In the genomic region with DNA sequence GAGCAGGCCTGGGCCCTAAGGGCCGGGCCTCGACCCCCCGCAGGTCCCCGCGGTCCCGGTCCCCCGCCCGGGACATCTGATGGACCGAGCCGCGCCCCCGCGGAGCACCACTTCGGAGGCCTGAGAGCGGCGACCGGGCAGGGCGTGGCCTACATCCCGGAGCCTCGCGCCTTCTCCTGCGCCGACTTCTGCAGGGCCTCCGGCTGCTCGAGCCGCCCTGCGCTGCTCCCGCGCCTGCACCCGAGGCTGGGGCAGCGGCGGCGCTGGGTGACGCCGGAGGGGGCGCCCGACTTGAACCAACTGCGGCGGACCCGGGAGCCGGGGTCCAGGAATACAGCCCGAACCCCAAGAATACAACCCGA, we compare ENCODE assay signal across 9 cellular contexts. TPM values are rescaled to one million over a fixed set of nuclear protein-coding genes. Genes with fewer than 3 reads are reported as not detected.
DNase-seq lines count a peak whose midpoint lies in the region; TF ChIP-seq lines count a peak whose summit lies in the region.
"Had no signal": no experiment of that assay in that cellular context is flagged by ENCODE, and none has a peak within 500 bp of the region (broad histone marks: within the 10 kb centered on the region; RNA-seq: fewer than 3 reads in every experiment).

No MANE protein-coding gene starts in this region.

- H3K4me1 ChIP-seq in duodenal mucosa (ENCODE audit: control insufficient read depth in 1 of 2, insufficient read depth in 2 of 2, low read length in 2 of 2), result peaks cover 0 to 7% of the 10 kb centered on the region in 2 donors
- peaks cover 8% of the 10 kb centered on the region for H3K4me1 ChIP-seq in ovary (ENCODE audit: insufficient read depth)

- H3K9me3 ChIP-seq in duodenal mucosa (ENCODE audit: control insufficient read depth in 1 of 2, low read length in 2 of 2) (peaks cover 0 to 3% of the 10 kb centered on the region in 2 donors), ovary (no peaks in the 10 kb centered on the region)

- WGBS in ovary, 3 donors, result 3 to 15% (median 5%) methylated on average over 23 to 43 of the region's 43 CpGs

- H3K4me3 ChIP-seq in duodenal mucosa (ENCODE audit: low read depth in 1 of 2, low read length in 2 of 2) (peak overlapping the region; percentile 22 to 61), ovary (peak overlapping the region; percentile 8)

- H3K4me1 Mint-ChIP-seq in T-helper 2 cell treated with Interferon-gamma antibody and Interleukin-4, amounts not matched to agents 5 μg/mL and 100 μg/mL, for 36 hours (ENCODE audit: low read depth), result peaks cover 1% of the 10 kb centered on the region
- no peaks in the 10 kb centered on the region for H3K4me1 Mint-ChIP-seq in mesothelial cell of epicardium

- no peaks in the 10 kb centered on the region for H3K36me3 Mint-ChIP-seq in T-helper 2 cell treated with Interferon-gamma antibody and Interleukin-4, amounts not matched to agents 5 μg/mL and 100 μg/mL, for 36 hours (ENCODE audit: low read depth)
- peaks cover 8% of the 10 kb centered on the region for H3K36me3 Mint-ChIP-seq in mesothelial cell of epicardium

- no peak for TF ChIP-seq EP300 in ovary (IDR thresholded peaks at IDR 0.05)

- DNase-seq in AG20443 (ENCODE audit: low spot score) (peak; percentile 62), ovary (peak in 2 of 5 donors; percentile 36 to 52), middle frontal gyrus (ENCODE audit: extremely low spot score, low spot score) (no peak), COR-L47 (lab: John Stamatoyannopoulos, UW) (no peak), NCI-H1048 (lab: John Stamatoyannopoulos, UW) (no peak), mesothelial cell of epicardium (ENCODE audit: low spot score in 2 of 2, unreplicated experiment in 2 of 2) (no peak)
- DNase-seq in T-helper 2 cell treated with Interferon-gamma antibody and Interleukin-4, amounts not matched to agents 5 μg/mL and 100 μg/mL, for 36 hours (ENCODE audit: low spot score), result peak; percentile 32
- DNase-seq: Calu3 had no signal

- H3K27ac Mint-ChIP-seq in T-helper 2 cell treated with Interferon-gamma antibody and Interleukin-4, amounts not matched to agents 5 μg/mL and 100 μg/mL, for 36 hours, result no peak overlapping the region
- no peak overlapping the region for H3K27ac Mint-ChIP-seq in mesothelial cell of epicardium

- no peak overlapping the region for H3K27ac ChIP-seq in duodenal mucosa (ENCODE audit: low read depth, low read length)
- H3K27ac ChIP-seq in ovary, result no peak overlapping the region

- H3K36me3 ChIP-seq in duodenal mucosa (ENCODE audit: control insufficient read depth in 1 of 2, insufficient read depth in 2 of 2, low read length in 2 of 2) (no peaks in the 10 kb centered on the region), ovary (no peaks in the 10 kb centered on the region)

- intact Hi-C loops in ovary (cut with DNase I), result no loop called here

- H3K9me3 Mint-ChIP-seq in T-helper 2 cell treated with Interferon-gamma antibody and Interleukin-4, amounts not matched to agents 5 μg/mL and 100 μg/mL, for 36 hours, result peaks cover 7% of the 10 kb centered on the region
- H3K9me3 Mint-ChIP-seq in mesothelial cell of epicardium, result peaks cover 24% of the 10 kb centered on the region

- peak overlapping the region in 1 of 2 donors; percentile 38 for H3K9ac ChIP-seq in duodenal mucosa (ENCODE audit: low read depth in 1 of 2, low read length in 2 of 2)

- H3K4me3 Mint-ChIP-seq in T-helper 2 cell treated with Interferon-gamma antibody and Interleukin-4, amounts not matched to agents 5 μg/mL and 100 μg/mL, for 36 hours, result no peak overlapping the region
- no peak overlapping the region for H3K4me3 Mint-ChIP-seq in mesothelial cell of epicardium

- peaks cover 44% of the 10 kb centered on the region for H3K27me3 Mint-ChIP-seq in T-helper 2 cell treated with Interferon-gamma antibody and Interleukin-4, amounts not matched to agents 5 μg/mL and 100 μg/mL, for 36 hours (ENCODE audit: low read depth)
- H3K27me3 Mint-ChIP-seq in mesothelial cell of epicardium (ENCODE audit: low read depth), result peaks cover 29% of the 10 kb centered on the region

- H3K27me3 ChIP-seq in duodenal mucosa (ENCODE audit: control insufficient read depth in 1 of 2, insufficient read depth in 2 of 2, low read length in 2 of 2) (peaks cover 9 to 11% of the 10 kb centered on the region in 2 donors), ovary (no peaks in the 10 kb centered on the region)

- TF ChIP-seq CTCF in ovary (IDR thresholded peaks at IDR 0.05) (no peak), mesothelial cell of epicardium (IDR thresholded peaks at IDR 0.05; ENCODE audit: unreplicated experiment) (no peak)

- TF ChIP-seq POLR2A in ovary (IDR thresholded peaks at IDR 0.05), result no peak

RNA-seq across cellular contexts. Expression of gene GP9, which starts 14.9 kb away (rescaled TPM):
- total RNA-seq in ovary (not detected), mesothelial cell of epicardium (not detected in 3 replicates)
- not detected for polyA plus RNA-seq in ovary
- total RNA-seq: Calu3 had no signal

RNA-seq across cellular contexts. Expression of gene EFCC1, which starts 44.6 kb away (rescaled TPM):
- total RNA-seq in ovary (10 to 100 TPM in 1 of 7 donors, 1 to 10 TPM in 6; 3.7 to 15.5 (median 7.8) TPM), mesothelial cell of epicardium (0.29 to 0.67 TPM (median 0.31 TPM) in 3 replicates)
- polyA plus RNA-seq in ovary, result 10 to 100 TPM in 1 of 2 donors, 1 to 10 TPM in 1; 5.2 to 11.2 TPM
- total RNA-seq: Calu3 had no signal

RNA-seq across cellular contexts. Expression of gene CFAP92, which starts 51.8 kb away (rescaled TPM):
- total RNA-seq in ovary (1 to 10 TPM in 5 of 7 donors, under 1 TPM in 2; 0.89 to 3.5 (median 1.4) TPM), mesothelial cell of epicardium (0.76 to 1.2 TPM (median 1.1 TPM) in 3 replicates)
- 1 to 10 TPM; 1.5 to 3.8 TPM for polyA plus RNA-seq in ovary

Comparison
In these comparisons a context has a peak if more than half of its experiments do, and no peak if none do; other contexts are left out.
1. DNase-seq: peak in AG20443 (single experiment) and T-helper 2 cell treated with Interferon-gamma antibody and Interleukin-4, amounts not matched to agents 5 μg/mL and 100 μg/mL, for 36 hours (single experiment); none in middle frontal gyrus (single experiment), COR-L47 (single experiment), NCI-H1048 (single experiment) and mesothelial cell of epicardium (0 of 2).